ENCODE assay signal across 18 cellular contexts in the genomic region with DNA sequence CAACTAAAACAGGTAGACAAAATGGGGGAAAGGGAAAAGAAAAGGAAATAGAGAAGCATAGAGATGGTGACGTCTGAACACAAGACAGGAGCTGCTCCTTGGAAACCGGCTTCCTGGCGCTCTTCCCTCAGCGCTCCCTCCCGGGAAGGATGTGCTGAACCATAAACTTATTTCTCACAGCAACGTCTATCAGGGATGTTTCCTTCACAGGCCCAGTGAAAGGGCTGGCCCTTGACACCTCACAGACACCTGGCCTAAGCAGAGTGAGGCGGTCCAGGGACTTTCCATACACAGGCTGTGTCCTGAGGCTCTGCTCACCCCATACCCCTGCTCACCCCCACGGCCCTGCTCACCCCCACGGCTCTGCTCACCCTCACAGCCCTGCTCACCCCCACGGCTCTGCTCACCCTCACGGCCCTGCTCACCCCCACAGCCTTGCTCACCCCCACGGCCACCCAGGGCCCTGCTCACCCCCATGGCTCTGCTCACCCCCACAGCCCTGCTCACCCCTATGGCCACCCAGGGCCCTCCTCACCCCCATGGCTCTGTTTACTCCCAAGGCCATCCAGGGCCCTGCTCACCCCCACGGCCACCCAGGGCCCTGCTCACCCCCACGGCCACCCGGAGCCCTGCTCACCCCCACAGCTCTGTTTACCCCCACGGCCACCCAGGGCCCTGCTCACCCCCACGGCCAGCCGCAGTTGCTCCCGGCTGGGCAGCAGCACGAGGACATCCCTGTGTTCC. TPM values are rescaled to one million over a fixed set of nuclear protein-coding genes. Genes with fewer than 3 reads are reported as not detected.
"Had no signal": no experiment of that assay in that cellular context is flagged by ENCODE, and none has a peak within 500 bp of the region (broad histone marks: within the 10 kb centered on the region; RNA-seq: fewer than 3 reads in every experiment).

No MANE protein-coding gene starts in this region.

- ATAC-seq: stimulated activated effector memory CD8-positive, alpha-beta T cell treated with anti-CD3 and anti-CD28 coated beads, Interleukin-12 subunit alpha, Interleukin-12 subunit beta, amount 100 ng/mL, for 72 hours; T-helper 17 cell; upper lobe of right lung had no signal

- H3K4me1 ChIP-seq: upper lobe of right lung had no signal

- H3K4me3 ChIP-seq: cardiac muscle cell, ovary, smooth muscle cell, upper lobe of right lung had no signal

- H3K36me3 ChIP-seq: cardiac muscle cell, ovary, upper lobe of right lung had no signal

- H3K4me2 ChIP-seq: smooth muscle cell had no signal

- DNase-seq: activated B cell treated with CpG ODN at 0.5 μM for 24 hours; activated CD4-positive, alpha-beta T cell treated with anti-CD3 and anti-CD28 coated beads, Interleukin-2, amount 10 ng/mL, durations not matched to agents 24 days and 14 days; activated CD8-positive, alpha-beta memory T cell treated with anti-CD3 and anti-CD28 coated beads for 24 hours; activated naive CD4-positive, alpha-beta T cell treated with anti-CD3 and anti-CD28 coated beads for 36 hours; endodermal cell; erythroblast; left cardiac atrium; nephron progenitor cell; retina; substantia nigra; T-helper 17 cell; upper lobe of right lung had no signal

- H3K27me3 ChIP-seq: cardiac muscle cell, ovary, upper lobe of right lung had no signal

- H3K9me3 ChIP-seq: ovary, upper lobe of right lung had no signal

- H3K27ac ChIP-seq: cardiac muscle cell, ovary, upper lobe of right lung had no signal

- FAIRE-seq: colon had no signal

RNA-seq across cellular contexts. Expression of a gene that starts 0.6 kb away (rescaled TPM):
- total RNA-seq: activated B cell treated with CpG ODN at 0.5 μM for 24 hours; activated CD4-positive, alpha-beta T cell treated with anti-CD3 and anti-CD28 coated beads, Interleukin-2, amount 10 ng/mL, durations not matched to agents 24 days and 14 days; activated naive CD4-positive, alpha-beta T cell treated with anti-CD3 and anti-CD28 coated beads for 36 hours; endodermal cell; glomerular endothelial cell; smooth muscle cell; T-helper 17 cell had no signal
- polyA plus RNA-seq: cardiac muscle cell, smooth muscle cell had no signal
